ENCODE assay signal across 1 cellular context in the genomic region with DNA sequence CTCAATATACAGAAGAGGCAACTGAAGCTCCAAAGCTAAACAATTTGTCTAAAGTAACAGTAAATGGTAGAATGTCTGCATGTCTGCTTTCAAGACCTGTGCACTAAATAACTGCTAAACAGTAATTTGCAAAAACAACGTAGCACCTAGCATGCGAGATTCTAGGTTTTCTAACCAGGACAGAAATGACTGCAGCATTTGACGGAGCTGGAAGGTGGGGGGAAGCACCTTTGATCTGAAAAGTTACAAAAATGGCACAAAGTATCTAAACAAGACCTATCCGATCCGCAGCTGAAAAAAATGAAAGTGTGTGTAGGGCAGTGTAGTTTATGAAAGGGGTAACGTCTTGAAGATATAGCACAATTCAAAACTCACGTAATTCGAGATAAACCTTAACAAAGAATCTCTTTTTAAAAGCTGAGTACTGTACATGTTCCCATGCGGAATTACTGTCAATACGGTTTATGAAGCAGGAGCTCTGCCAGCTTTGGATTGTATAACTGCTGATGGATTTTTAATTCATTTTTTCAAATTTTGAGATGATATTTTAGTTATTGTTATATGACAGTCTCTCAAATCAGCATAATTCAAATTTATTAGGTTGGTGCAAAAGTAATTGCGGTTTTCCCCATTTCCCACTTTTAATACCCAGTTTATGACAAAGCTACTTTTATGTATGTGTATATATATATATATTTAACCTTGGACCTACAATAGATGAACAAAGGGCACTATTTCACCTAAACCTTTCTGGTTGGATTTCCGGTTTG.
TF ChIP-seq lines count a peak whose summit lies in the region.

No MANE protein-coding gene starts in this region.

TF ChIP-seq in K562, 482 proteins besides CTCF, POLR2A, EP300 and RAD21:
- TF ChIP-seq, protein P1, sequence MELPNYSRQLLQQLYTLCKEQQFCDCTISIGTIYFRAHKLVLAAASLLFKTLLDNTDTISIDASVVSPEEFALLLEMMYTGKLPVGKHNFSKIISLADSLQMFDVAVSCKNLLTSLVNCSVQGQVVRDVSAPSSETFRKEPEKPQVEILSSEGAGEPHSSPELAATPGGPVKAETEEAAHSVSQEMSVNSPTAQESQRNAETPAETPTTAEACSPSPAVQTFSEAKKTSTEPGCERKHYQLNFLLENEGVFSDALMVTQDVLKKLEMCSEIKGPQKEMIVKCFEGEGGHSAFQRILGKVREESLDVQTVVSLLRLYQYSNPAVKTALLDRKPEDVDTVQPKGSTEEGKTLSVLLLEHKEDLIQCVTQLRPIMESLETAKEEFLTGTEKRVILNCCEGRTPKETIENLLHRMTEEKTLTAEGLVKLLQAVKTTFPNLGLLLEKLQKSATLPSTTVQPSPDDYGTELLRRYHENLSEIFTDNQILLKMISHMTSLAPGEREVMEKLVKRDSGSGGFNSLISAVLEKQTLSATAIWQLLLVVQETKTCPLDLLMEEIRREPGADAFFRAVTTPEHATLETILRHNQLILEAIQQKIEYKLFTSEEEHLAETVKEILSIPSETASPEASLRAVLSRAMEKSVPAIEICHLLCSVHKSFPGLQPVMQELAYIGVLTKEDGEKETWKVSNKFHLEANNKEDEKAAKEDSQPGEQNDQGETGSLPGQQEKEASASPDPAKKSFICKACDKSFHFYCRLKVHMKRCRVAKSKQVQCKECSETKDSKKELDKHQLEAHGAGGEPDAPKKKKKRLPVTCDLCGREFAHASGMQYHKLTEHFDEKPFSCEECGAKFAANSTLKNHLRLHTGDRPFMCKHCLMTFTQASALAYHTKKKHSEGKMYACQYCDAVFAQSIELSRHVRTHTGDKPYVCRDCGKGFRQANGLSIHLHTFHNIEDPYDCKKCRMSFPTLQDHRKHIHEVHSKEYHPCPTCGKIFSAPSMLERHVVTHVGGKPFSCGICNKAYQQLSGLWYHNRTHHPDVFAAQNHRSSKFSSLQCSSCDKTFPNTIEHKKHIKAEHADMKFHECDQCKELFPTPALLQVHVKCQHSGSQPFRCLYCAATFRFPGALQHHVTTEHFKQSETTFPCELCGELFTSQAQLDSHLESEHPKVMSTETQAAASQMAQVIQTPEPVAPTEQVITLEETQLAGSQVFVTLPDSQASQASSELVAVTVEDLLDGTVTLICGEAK (IDR thresholded peaks at IDR 0.05): peak; percentile 41; the same call in 1 of the 2 replicates
- TF ChIP-seq, protein P1 (CRISPR knock-in tag; IDR thresholded peaks at IDR 0.05): no peak
- TF ChIP-seq ZNF785 (CRISPR knock-in tag; IDR thresholded peaks at IDR 0.05): no peak
- no peak for TF ChIP-seq MTA3 (IDR thresholded peaks at IDR 0.05; ENCODE audit: borderline replicate concordance)
- TF ChIP-seq, protein P2, sequence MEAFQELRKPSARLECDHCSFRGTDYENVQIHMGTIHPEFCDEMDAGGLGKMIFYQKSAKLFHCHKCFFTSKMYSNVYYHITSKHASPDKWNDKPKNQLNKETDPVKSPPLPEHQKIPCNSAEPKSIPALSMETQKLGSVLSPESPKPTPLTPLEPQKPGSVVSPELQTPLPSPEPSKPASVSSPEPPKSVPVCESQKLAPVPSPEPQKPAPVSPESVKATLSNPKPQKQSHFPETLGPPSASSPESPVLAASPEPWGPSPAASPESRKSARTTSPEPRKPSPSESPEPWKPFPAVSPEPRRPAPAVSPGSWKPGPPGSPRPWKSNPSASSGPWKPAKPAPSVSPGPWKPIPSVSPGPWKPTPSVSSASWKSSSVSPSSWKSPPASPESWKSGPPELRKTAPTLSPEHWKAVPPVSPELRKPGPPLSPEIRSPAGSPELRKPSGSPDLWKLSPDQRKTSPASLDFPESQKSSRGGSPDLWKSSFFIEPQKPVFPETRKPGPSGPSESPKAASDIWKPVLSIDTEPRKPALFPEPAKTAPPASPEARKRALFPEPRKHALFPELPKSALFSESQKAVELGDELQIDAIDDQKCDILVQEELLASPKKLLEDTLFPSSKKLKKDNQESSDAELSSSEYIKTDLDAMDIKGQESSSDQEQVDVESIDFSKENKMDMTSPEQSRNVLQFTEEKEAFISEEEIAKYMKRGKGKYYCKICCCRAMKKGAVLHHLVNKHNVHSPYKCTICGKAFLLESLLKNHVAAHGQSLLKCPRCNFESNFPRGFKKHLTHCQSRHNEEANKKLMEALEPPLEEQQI (IDR thresholded peaks at IDR 0.05): no peak
- peak; percentile 3; the same call in 1 of the 2 replicates for TF ChIP-seq POLR2H (tag; IDR thresholded peaks at IDR 0.05; ENCODE audit: low read depth)
